Comparison of ENCODE assay signal across 1 cellular context in the genomic region with DNA sequence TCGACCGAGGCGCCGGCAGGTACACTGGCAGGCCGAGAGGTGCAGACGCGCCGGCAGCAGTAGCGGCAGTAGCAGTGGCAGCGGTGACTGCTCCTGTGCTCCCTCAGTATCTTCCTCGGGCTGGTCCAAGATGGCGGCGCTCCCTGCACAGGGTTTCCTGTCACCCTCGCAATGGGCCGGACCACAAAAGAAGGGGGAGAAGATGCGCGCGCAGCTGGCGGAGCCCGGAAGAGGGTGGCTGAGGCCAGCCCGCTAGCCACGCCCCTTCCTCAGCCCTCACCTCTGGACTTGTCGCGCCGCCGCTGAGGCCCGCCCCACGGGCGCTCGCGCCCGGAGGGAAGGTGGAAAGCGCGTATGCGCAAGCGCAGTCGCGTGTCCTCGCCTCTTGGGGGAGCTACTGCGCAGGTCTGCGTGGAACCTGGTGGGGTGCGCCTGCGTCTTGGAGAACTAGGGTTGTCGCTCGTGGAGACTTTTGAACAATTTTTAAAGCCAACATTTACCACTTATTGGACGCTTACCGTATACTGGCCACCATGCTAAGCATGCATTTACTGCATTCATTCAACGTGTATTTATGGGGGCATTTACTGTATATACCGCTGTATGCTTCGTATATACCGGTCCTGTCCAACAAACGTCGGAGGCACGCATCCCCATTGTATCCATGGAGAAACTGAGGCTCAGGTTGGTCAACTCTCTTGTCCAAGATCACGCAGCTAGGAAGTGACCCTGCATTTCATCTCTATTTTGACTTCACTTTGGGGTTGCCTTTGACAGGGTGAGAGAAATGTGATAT.
TF ChIP-seq lines count a peak whose summit lies in the region.

TSS of gene RAB14 (minus strand) at position 132 of the 796 bp plus-strand sequence. CDS start 8,457 bp downstream, outside the sequence.

TF ChIP-seq in K562, 482 proteins besides CTCF, POLR2A, EP300 and RAD21 (continued from another document and continues in another):
- TF ChIP-seq CHD7 (IDR thresholded peaks at IDR 0.05; ENCODE audit: low read depth, low read length) (no peak), ZNF445 (CRISPR knock-in tag; IDR thresholded peaks at IDR 0.05; ENCODE audit: low read depth) (no peak), ZNF830 (CRISPR knock-in tag; IDR thresholded peaks at IDR 0.05) (no peak), SNRNP70 (optimal IDR thresholded peaks at IDR 0.05; ENCODE audit: low read depth, low read length) (no peak), MCM3 (IDR thresholded peaks at IDR 0.05) (no peak), NELFE (IDR thresholded peaks at IDR 0.05; ENCODE audit: insufficient read depth, insufficient read length) (no peak), RBM14 (IDR thresholded peaks at IDR 0.05; ENCODE audit: borderline replicate concordance, insufficient read depth, low read depth, low read length) (no peak), ZNF121 (CRISPR knock-in tag; conservative IDR thresholded peaks at IDR 0.05) (peak; percentile 44; the same call in 1 of the 2 replicates), SPI1 (IDR thresholded peaks at IDR 0.05; ENCODE audit: borderline replicate concordance, low read depth, low read length) (no peak; the same call in 1 of the 2 replicates), HDAC6 (IDR thresholded peaks at IDR 0.05; ENCODE audit: low read depth, low read length) (no peak), ZNF212 (CRISPR knock-in tag; IDR thresholded peaks at IDR 0.05) (no peak), ZBTB2 (IDR thresholded peaks at IDR 0.05) (peak; percentile 99), PRMT5 (CRISPR knock-in tag; IDR thresholded peaks at IDR 0.05) (no peak), TFAM (CRISPR knock-in tag; conservative IDR thresholded peaks at IDR 0.05) (no peak), CBX3 (IDR thresholded peaks at IDR 0.05; ENCODE audit: borderline replicate concordance in 1 of 2, low read length in 2 of 2) (peak in 1 of 2 experiments; percentile 73; a peak in 1 of 3 replicates), FOSL1 (tag; conservative IDR thresholded peaks at IDR 0.05) (0 out of 2 replicates have a peak, but pooled peaks have one; percentile 35), TEAD1 (CRISPR knock-in tag; IDR thresholded peaks at IDR 0.05) (no peak), TEAD4 (IDR thresholded peaks at IDR 0.05; ENCODE audit: low read length) (peak; percentile 37; the same call in 1 of the 2 replicates), TEAD4 (CRISPR knock-in tag; IDR thresholded peaks at IDR 0.05; ENCODE audit: borderline replicate concordance) (no peak), NFYB (IDR thresholded peaks at IDR 0.05; ENCODE audit: extremely low read depth, insufficient read length) (no peak), MCM7 (IDR thresholded peaks at IDR 0.05) (no peak), ZNF347 (CRISPR knock-in tag; IDR thresholded peaks at IDR 0.05; ENCODE audit: low read depth) (no peak), ETV5 (CRISPR knock-in tag; IDR thresholded peaks at IDR 0.05; ENCODE audit: low read depth) (0 out of 2 replicates have a peak, but pooled peaks have one; percentile 70), JUN (IDR thresholded peaks at IDR 0.05; ENCODE audit: borderline replicate concordance, low read depth, low read length) (no peak), JUN (CRISPR knock-in tag; IDR thresholded peaks at IDR 0.05; ENCODE audit: borderline replicate concordance) (no peak; the same call in 1 of the 2 replicates), ZNF316 (IDR thresholded peaks at IDR 0.05) (no peak), ILF3 (IDR thresholded peaks at IDR 0.05; ENCODE audit: borderline replicate concordance) (no peak), STAT5A (IDR thresholded peaks at IDR 0.05; ENCODE audit: borderline replicate concordance, low read length) (no peak), ZNF263 (CRISPR knock-in tag; IDR thresholded peaks at IDR 0.05; ENCODE audit: borderline replicate concordance) (peak; percentile 59; the same call in 1 of the 2 replicates), RNF2 (IDR thresholded peaks at IDR 0.05) (no peak), ZNF75A (CRISPR knock-in tag; IDR thresholded peaks at IDR 0.05) (0 out of 2 replicates have a peak, but pooled peaks have one; percentile 43), KDM4B (IDR thresholded peaks at IDR 0.05; ENCODE audit: borderline replicate concordance in 2 of 2, low read depth in 1 of 2) (peak in 1 of 2 experiments; percentile 90; a peak in 2 of 4 replicates), ARID3A (IDR thresholded peaks at IDR 0.05; ENCODE audit: borderline replicate concordance, low read depth, low read length) (no peak), ZNF740 (CRISPR knock-in tag; IDR thresholded peaks at IDR 0.05) (no peak), ZNF740 (tag; IDR thresholded peaks at IDR 0.05) (no peak), ZNF766 (CRISPR knock-in tag; conservative IDR thresholded peaks at IDR 0.05) (no peak), ELF1 (tag; IDR thresholded peaks at IDR 0.05) (peak; percentile 91), MTA2 (IDR thresholded peaks at IDR 0.05; ENCODE audit: low read depth) (peak; percentile 84)
- TF ChIP-seq, protein P1, sequence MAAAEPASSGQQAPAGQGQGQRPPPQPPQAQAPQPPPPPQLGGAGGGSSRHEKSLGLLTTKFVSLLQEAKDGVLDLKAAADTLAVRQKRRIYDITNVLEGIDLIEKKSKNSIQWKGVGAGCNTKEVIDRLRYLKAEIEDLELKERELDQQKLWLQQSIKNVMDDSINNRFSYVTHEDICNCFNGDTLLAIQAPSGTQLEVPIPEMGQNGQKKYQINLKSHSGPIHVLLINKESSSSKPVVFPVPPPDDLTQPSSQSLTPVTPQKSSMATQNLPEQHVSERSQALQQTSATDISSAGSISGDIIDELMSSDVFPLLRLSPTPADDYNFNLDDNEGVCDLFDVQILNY (CRISPR knock-in tag; IDR thresholded peaks at IDR 0.05): 0 out of 2 replicates have a peak, but pooled peaks have one; percentile 34
- TF ChIP-seq, protein P2, sequence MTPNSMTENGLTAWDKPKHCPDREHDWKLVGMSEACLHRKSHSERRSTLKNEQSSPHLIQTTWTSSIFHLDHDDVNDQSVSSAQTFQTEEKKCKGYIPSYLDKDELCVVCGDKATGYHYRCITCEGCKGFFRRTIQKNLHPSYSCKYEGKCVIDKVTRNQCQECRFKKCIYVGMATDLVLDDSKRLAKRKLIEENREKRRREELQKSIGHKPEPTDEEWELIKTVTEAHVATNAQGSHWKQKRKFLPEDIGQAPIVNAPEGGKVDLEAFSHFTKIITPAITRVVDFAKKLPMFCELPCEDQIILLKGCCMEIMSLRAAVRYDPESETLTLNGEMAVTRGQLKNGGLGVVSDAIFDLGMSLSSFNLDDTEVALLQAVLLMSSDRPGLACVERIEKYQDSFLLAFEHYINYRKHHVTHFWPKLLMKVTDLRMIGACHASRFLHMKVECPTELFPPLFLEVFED (CRISPR knock-in tag; conservative IDR thresholded peaks at IDR 0.05): peak; percentile 57; the same call in 1 of the 2 replicates
